18 cellular contexts compared by ENCODE assay signal in the genomic region with DNA sequence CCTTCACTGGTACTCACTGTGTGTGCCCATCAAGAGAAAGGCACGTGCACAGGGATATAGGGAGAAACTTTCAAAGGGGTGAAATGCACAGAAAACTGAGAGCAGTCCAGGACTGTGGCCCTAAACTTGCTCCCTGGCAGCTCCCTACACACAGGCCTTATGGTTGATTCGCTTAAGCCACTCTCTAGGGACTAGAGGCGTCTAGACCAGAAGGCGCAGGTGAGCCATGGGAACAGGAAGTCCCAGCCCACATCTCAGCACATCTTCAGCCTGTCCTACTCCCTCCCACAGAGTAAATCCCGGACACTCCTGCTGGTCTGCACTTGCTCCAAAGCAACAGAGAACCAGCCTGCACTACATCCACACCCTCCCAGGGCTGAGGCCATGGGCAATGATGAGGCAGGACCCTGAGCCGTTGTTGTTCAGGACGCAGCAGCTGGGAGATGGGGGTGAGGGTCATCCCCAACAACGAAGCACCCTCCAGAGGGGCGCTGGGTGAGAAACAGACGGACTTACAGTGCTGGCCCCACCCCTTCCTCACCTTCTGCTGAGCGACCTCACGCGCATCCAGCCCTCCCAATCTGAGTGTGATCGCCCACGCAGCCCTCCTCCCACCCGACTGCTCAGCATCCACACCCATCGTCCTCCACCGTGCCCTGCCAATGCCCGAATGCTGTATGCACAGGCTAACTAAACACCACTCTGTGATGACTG.
A peak's percentile ranks its signal among the peaks of the same experiment; 100 is the strongest.
DNase-seq lines count a peak whose midpoint lies in the region; ATAC-seq, FAIRE-seq and TF ChIP-seq lines count a peak whose summit lies in the region.
"Had no signal": no experiment of that assay in that cellular context is flagged by ENCODE, and none has a peak within 500 bp of the region (broad histone marks: within the 10 kb centered on the region; RNA-seq: fewer than 3 reads in every experiment).

No MANE protein-coding gene starts in this region.

- no peaks in the 10 kb centered on the region for H3K9me1 ChIP-seq in K562 (ENCODE audit: control insufficient read depth, insufficient read depth, low read length)

- H3K9ac ChIP-seq in K562 (ENCODE audit: insufficient read depth in 1 of 2, low read depth in 2 of 2, low read length in 2 of 2): no peak overlapping the region
- peak overlapping the region; percentile 24 for H3K9ac ChIP-seq in neuronal stem cell (ENCODE audit: low read depth, low read length, poor library complexity)

- H2AK5ac ChIP-seq in neuronal stem cell (ENCODE audit: low read depth, low read length): peak overlapping the region; percentile 20

- no peak overlapping the region for H2AFZ ChIP-seq in K562 (ENCODE audit: low read depth, low read length)
- no peak overlapping the region for H2AFZ ChIP-seq in neuronal stem cell (ENCODE audit: low read length)

- peaks cover 8% of the 10 kb centered on the region; the same call in 1 of the 2 replicates for H4K20me1 ChIP-seq in K562 (replicated peaks; ENCODE audit: control insufficient read depth, insufficient read depth, low read length)

- CTCF ChIA-PET in K562 (lab: Yijun Ruan, JAX; ENCODE audit: low intra/inter-chr PET ratio): no interaction called here

- no peak overlapping the region for H4K91ac ChIP-seq in neuronal stem cell (ENCODE audit: low read depth, low read length, poor library complexity)

- no peak overlapping the region for H2BK5ac ChIP-seq in neuronal stem cell (ENCODE audit: low read length)

- POLR2A ChIA-PET in K562 (lab: Yijun Ruan, JAX): no interaction called here

- H2BK12ac ChIP-seq in neuronal stem cell (ENCODE audit: low read length): peak overlapping the region; percentile 36

- no peak overlapping the region for H3K4me3 ChIP-seq in right cardiac atrium (ENCODE audit: low read length)
- H3K4me3 ChIP-seq in K562: no peak overlapping the region
- no peak overlapping the region for H3K4me3 ChIP-seq in neuronal stem cell (ENCODE audit: low read length in 2 of 2)
- H3K4me3 ChIP-seq: SJCRH30, tibial artery had no signal

- peak overlapping the region; percentile 45 for H3K23ac ChIP-seq in neuronal stem cell (ENCODE audit: low read depth, low read length, poor library complexity)

- FAIRE-seq in K562 (lab: Jason Lieb, UNC): no peak

- H3K36me3 ChIP-seq in K562 (ENCODE audit: control insufficient read depth, insufficient read depth, low read length): no peaks in the 10 kb centered on the region
- peaks cover 0 to 6% of the 10 kb centered on the region in 2 donors for H3K36me3 ChIP-seq in neuronal stem cell (replicated peaks in 1 of 2; ENCODE audit: control insufficient read depth in 2 of 2, insufficient read depth in 2 of 2, low read length in 2 of 2)
- H3K36me3 ChIP-seq: brain microvascular endothelial cell, tibial artery had no signal

- no peak for TF ChIP-seq RAD21 in K562 (CRISPR knock-in tag; conservative IDR thresholded peaks at IDR 0.05 in 1 of 2, IDR thresholded peaks at IDR 0.05 in 1 of 2)

- H3K27ac ChIP-seq in right cardiac atrium (ENCODE audit: low read length) (peak overlapping the region; percentile 10), K562 (ENCODE audit: extremely low read depth, low read depth, low read length) (no peak overlapping the region), neuronal stem cell (replicated peaks; ENCODE audit: low read length) (no peak overlapping the region)
- H3K27ac ChIP-seq: brain microvascular endothelial cell, SJCRH30, tibial artery had no signal

- no peak overlapping the region for H3K14ac ChIP-seq in neuronal stem cell (ENCODE audit: low read length)

- H3K9me3 ChIP-seq in right cardiac atrium (ENCODE audit: control insufficient read depth, low read length) (no peaks in the 10 kb centered on the region), K562 (replicated peaks; ENCODE audit: control insufficient read depth, insufficient read depth, low read depth, low read length) (no peaks in the 10 kb centered on the region), neuronal stem cell (replicated peaks in 1 of 2; ENCODE audit: control insufficient read depth in 2 of 2, insufficient read depth in 1 of 2, low read depth in 1 of 2, low read length in 2 of 2) (peaks cover 2 to 8% of the 10 kb centered on the region in 2 donors)
- H3K9me3 ChIP-seq: SJCRH30, tibial artery had no signal

- intact Hi-C loops in right cardiac atrium (cut with DNase I): no loop called here
- intact Hi-C loops in Right ventricle myocardium superior (cut with DNase I): no loop called here
- intact Hi-C loops in K562 (cut with micrococcal nuclease): no loop called here

- H3K4me2 ChIP-seq in K562 (ENCODE audit: insufficient read depth, low read length) (no peak overlapping the region), neuronal stem cell (ENCODE audit: insufficient read depth, low read length, poor library complexity, severe bottlenecking) (no peak overlapping the region)

- H3K79me1 ChIP-seq in neuronal stem cell (ENCODE audit: low read depth, low read length): peaks cover 30% of the 10 kb centered on the region

- ATAC-seq in right cardiac atrium (no peak), Right ventricle myocardium superior (ENCODE audit: poor library complexity) (no peak), K562 (no peak)

- no peak for TF ChIP-seq CTCF in K562 (IDR thresholded peaks at IDR 0.05 in 2 of 3, conservative IDR thresholded peaks at IDR 0.05 in 1 of 3; ENCODE audit: insufficient read depth in 2 of 3, low read depth in 1 of 3, low read length in 3 of 3)

- no peak overlapping the region for H2BK120ac ChIP-seq in neuronal stem cell (ENCODE audit: low read depth, low read length)

- H3K4ac ChIP-seq in neuronal stem cell (ENCODE audit: low read length): no peak overlapping the region

- in situ Hi-C loops in K562 (cut with MboI): no loop called here

- no peak overlapping the region for H2BK15ac ChIP-seq in neuronal stem cell (ENCODE audit: low read length)

- peak overlapping the region; percentile 73 for H3K18ac ChIP-seq in neuronal stem cell (ENCODE audit: low read length)

- H4K8ac ChIP-seq in neuronal stem cell (ENCODE audit: low read depth, low read length): no peak overlapping the region

- no TSS peak for BruUV-seq in K562 (replicated peaks; lab: Mats Ljungman, UMichigan)

- TF ChIP-seq POLR2A in K562 (conservative IDR thresholded peaks at IDR 0.05): no peak

- no peaks in the 10 kb centered on the region for H3K79me2 ChIP-seq in K562 (ENCODE audit: control insufficient read depth, insufficient read depth, low read length)

- whole genome bisulfite sequencing in right cardiac atrium: 90% methylated on average over 19 of the region's 19 CpGs
- WGBS in K562 (ENCODE audit: insufficient coverage, low coverage, missing lambda C conversion rate): under 1% methylated on average over 19 of the region's 19 CpGs
- no CpG with 5 or more reads among the region's 19 CpGs for WGBS in neuronal stem cell (ENCODE audit: extremely low coverage in 2 of 2, insufficient read length in 2 of 2, insufficient replicate concordance in 1 of 2), 2 donors

- H3K4me1 ChIP-seq in right cardiac atrium (ENCODE audit: control insufficient read depth, insufficient read depth, low read length) (peaks cover 18% of the 10 kb centered on the region), K562 (replicated peaks in 1 of 2; ENCODE audit: control insufficient read depth in 2 of 2, insufficient read depth in 2 of 2, low read length in 2 of 2) (peaks cover 6 to 14% of the 10 kb centered on the region in 2 experiments), neuronal stem cell (ENCODE audit: control insufficient read depth in 2 of 2, insufficient read depth in 1 of 2, low read depth in 1 of 2, low read length in 2 of 2) (peaks cover 4 to 34% of the 10 kb centered on the region in 2 donors)

- TF ChIP-seq EP300 in K562 (IDR thresholded peaks at IDR 0.05; ENCODE audit: low read length): no peak

- DNase-seq in right cardiac atrium (no peak), Right ventricle myocardium superior (no peak), K562 (ENCODE audit: extremely low read depth in 1 of 4, low spot score in 3 of 4) (no peak), neuronal stem cell (ENCODE audit: low spot score) (no peak), NOMO-1 (lab: John Stamatoyannopoulos, UW; ENCODE audit: unreplicated experiment in 2 of 2) (no peak), Kasumi-1 (lab: John Stamatoyannopoulos, UW) (no peak)
- no peak for DNase-seq in activated effector memory CD4-positive, alpha-beta T cell treated with Interleukin-2 at 50 U/mL for 16 hours
- DNase-seq in activated CD8-positive, alpha-beta memory T cell treated with anti-CD3 and anti-CD28 coated beads, Interleukin-2, amount 50 U/mL, for 48 hours: no peak
- DNase-seq: activated CD4-positive, CD25-positive, alpha-beta regulatory T cell treated with anti-CD3 and anti-CD28 coated beads, Interleukin-2, amount 50 U/mL, for 72 hours; activated naive CD4-positive, alpha-beta T cell treated with Interleukin-2 at 50 U/mL for 16 hours; brain microvascular endothelial cell; GF-D8; hypothalamus; NCI-H1105 treated with DMSO at 0.1 percent for 48 hours; NCI-H2171 treated with DMSO at 0.1 percent for 48 hours; SJCRH30; stimulated activated CD4-positive, alpha-beta T cell treated with anti-CD3 and anti-CD28 coated beads, Interleukin-1b, Interleukin-23, amount 100 ng/mL, for 48 hours had no signal

- H3K27me3 ChIP-seq in right cardiac atrium (ENCODE audit: control insufficient read depth, insufficient read depth): no peaks in the 10 kb centered on the region
- peaks cover 0 to 31% of the 10 kb centered on the region in 2 experiments; a peak in 3 of 5 replicates for H3K27me3 ChIP-seq in K562 (ENCODE audit: control insufficient read depth in 2 of 2, insufficient read depth in 2 of 2, low read length in 2 of 2)
- no peaks in the 10 kb centered on the region for H3K27me3 ChIP-seq in neuronal stem cell (ENCODE audit: control insufficient read depth in 3 of 3, insufficient read depth in 3 of 3, low read depth in 1 of 3, low read length in 3 of 3)
- H3K27me3 ChIP-seq: brain microvascular endothelial cell, SJCRH30, tibial artery had no signal

TF ChIP-seq in K562, 482 proteins besides CTCF, POLR2A, EP300 and RAD21:
- no peak for TF ChIP-seq RHOXF2B (CRISPR knock-in tag; conservative IDR thresholded peaks at IDR 0.05)
- no peak for TF ChIP-seq ZNF347 (CRISPR knock-in tag; IDR thresholded peaks at IDR 0.05; ENCODE audit: low read depth)
- TF ChIP-seq EGR1 (conservative IDR thresholded peaks at IDR 0.05): 0 out of 2 replicates have a peak, but pooled peaks have one; percentile 30
